In the genomic region with DNA sequence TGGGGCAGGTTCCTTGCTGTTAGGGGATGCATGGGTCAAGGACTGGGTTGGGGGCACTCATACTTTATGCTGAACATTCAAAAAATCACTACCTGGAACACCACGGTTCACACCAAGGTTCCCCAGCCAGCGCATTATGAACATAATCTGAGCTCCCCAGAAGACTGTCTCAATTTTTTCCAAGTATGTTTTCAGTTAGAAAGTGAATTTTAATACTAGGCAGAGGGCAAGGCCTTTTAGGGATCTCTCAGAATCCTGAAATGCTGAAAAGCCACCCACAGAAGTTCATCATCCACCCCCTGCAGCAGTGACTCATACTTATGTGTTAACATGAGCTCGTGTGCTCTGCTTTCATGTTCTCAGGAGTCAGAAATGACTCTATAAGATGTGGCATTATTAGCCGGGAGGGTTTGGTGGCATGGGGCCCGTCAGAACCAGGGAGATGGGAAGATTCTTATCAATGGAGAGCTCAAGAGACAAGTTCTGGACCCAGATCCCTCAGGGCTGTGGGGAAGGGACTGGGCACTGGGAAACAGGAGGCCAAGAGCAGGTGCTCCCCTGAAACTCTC, we compare ENCODE assay signal across 8 cellular contexts.
DNase-seq lines count a peak whose midpoint lies in the region; ATAC-seq and TF ChIP-seq lines count a peak whose summit lies in the region.

No MANE protein-coding gene starts in this region.

- in situ Hi-C loops in mammary epithelial cell (cut with MboI; ENCODE audit: low sequenced_read_pairs in 2 of 2), result no loop called here

- TF ChIP-seq CTCF in SK-N-SH (IDR thresholded peaks at IDR 0.05) (no peak), mammary epithelial cell (conservative IDR thresholded peaks at IDR 0.05 in 1 of 2, IDR thresholded peaks at IDR 0.05 in 1 of 2; ENCODE audit: extremely low read depth in 1 of 2, insufficient read depth in 1 of 2, low read depth in 1 of 2, low read length in 2 of 2) (no peak), stomach (IDR thresholded peaks at IDR 0.05) (no peak), PC-9 (conservative IDR thresholded peaks at IDR 0.05) (no peak)

- intact Hi-C loops in mammary epithelial cell (cut with micrococcal nuclease) (no loop called here), stomach (cut with DNase I; ENCODE audit: low total_unique reads) (no loop called here), PC-9 (cut with micrococcal nuclease; ENCODE audit: unreplicated experiment) (no loop called here)

- H3K4me2 ChIP-seq in SK-N-SH, result peak overlapping the region; percentile 45; the same call in 1 of the 2 replicates
- peak overlapping the region; percentile 20 for H3K4me2 ChIP-seq in mammary epithelial cell (ENCODE audit: insufficient read depth, low read depth, low read length)
- no peak overlapping the region for H3K4me2 ChIP-seq in PC-9

- H4K20me1 ChIP-seq in SK-N-SH (ENCODE audit: insufficient read depth) (no peaks in the 10 kb centered on the region), mammary epithelial cell (ENCODE audit: insufficient read depth, low read length) (no peaks in the 10 kb centered on the region), PC-9 (ENCODE audit: insufficient read depth) (no peaks in the 10 kb centered on the region)

- CTCF ChIA-PET in SK-N-SH (lab: Yijun Ruan, JAX) (interaction anchor here (1.5 kb wide), 1 partner anchor 27 kb away, joined by 4 read pairs; no protein-coding TSS in a partner anchor), mammary epithelial cell (lab: Charles Lee; ENCODE audit: low non-redundant PET) (no interaction called here), PC-9 (lab: Charles Lee) (no interaction called here)

- H3K36me3 ChIP-seq in SK-N-SH (replicated peaks in 1 of 2; ENCODE audit: control insufficient read depth in 1 of 2, insufficient read depth in 2 of 2, low read length in 1 of 2), result no peaks in the 10 kb centered on the region
- no peaks in the 10 kb centered on the region for H3K36me3 ChIP-seq in mammary epithelial cell (ENCODE audit: insufficient read depth, low read length)
- H3K36me3 ChIP-seq in stomach, result no peaks in the 10 kb centered on the region
- no peaks in the 10 kb centered on the region for H3K36me3 ChIP-seq in PC-9 (ENCODE audit: low read depth)

- H3K9me2 ChIP-seq in SK-N-SH, result no peaks in the 10 kb centered on the region
- H3K9me2 ChIP-seq in PC-9 (ENCODE audit: insufficient read depth), result no peaks in the 10 kb centered on the region

- no peak for TF ChIP-seq POLR2A in stomach (IDR thresholded peaks at IDR 0.05)

- H3K9me3 ChIP-seq in SK-N-SH, result no peaks in the 10 kb centered on the region
- H3K9me3 ChIP-seq in mammary epithelial cell (replicated peaks; ENCODE audit: insufficient read depth, low read length), result no peaks in the 10 kb centered on the region
- H3K9me3 ChIP-seq in stomach, result no peaks in the 10 kb centered on the region
- no peaks in the 10 kb centered on the region; the same call in 1 of the 2 replicates for H3K9me3 ChIP-seq in PC-9 (ENCODE audit: insufficient read depth, low read depth)

- no TSS peak for BruUV-seq in mammary epithelial cell (replicated peaks; lab: Mats Ljungman, UMichigan)
- BruUV-seq in PC-9 (replicated peaks; lab: Mats Ljungman, UMichigan), result no TSS peak

- peaks cover 4% of the 10 kb centered on the region for H3F3A ChIP-seq in SK-N-SH (replicated peaks; ENCODE audit: insufficient read depth)
- H3F3A ChIP-seq in PC-9 (ENCODE audit: insufficient read depth, low read depth), result no peaks in the 10 kb centered on the region

- H3K4me3 ChIP-seq in SK-N-SH (ENCODE audit: low read depth in 2 of 2, low read length in 1 of 2) (no peak overlapping the region), mammary epithelial cell (replicated peaks in 1 of 3; ENCODE audit: insufficient read depth in 1 of 3, low read depth in 2 of 3, low read length in 3 of 3) (no peak overlapping the region), stomach (no peak overlapping the region), PC-9 (no peak overlapping the region)

- dilution Hi-C loops in mammary epithelial cell (cut with HindIII; ENCODE audit: low sequenced_read_pairs), result no loop called here

- H3K27me3 ChIP-seq in SK-N-SH (ENCODE audit: insufficient read depth) (no peaks in the 10 kb centered on the region), mammary epithelial cell (ENCODE audit: insufficient read depth, low read length) (no peaks in the 10 kb centered on the region), stomach (no peaks in the 10 kb centered on the region), PC-9 (ENCODE audit: insufficient read depth, low read depth) (no peaks in the 10 kb centered on the region)

- TF ChIP-seq EP300 in SK-N-SH (IDR thresholded peaks at IDR 0.05; ENCODE audit: borderline replicate concordance in 1 of 2, low read depth in 1 of 2, low read length in 1 of 2) (no peak; a peak in 1 of 4 replicates), stomach (IDR thresholded peaks at IDR 0.05) (no peak)

- no peak for TF ChIP-seq RAD21 in SK-N-SH (IDR thresholded peaks at IDR 0.05; ENCODE audit: low read length)

- DNase-seq in SK-N-SH (no peak), mammary epithelial cell (peak; percentile 85), NCI-H446 (lab: John Stamatoyannopoulos, UW) (no peak), GM19238 (ENCODE audit: insufficient read length, low spot score) (no peak), stomach (no peak), PC-9 (no peak)
- DNase-seq in stimulated activated CD4-positive, alpha-beta T cell treated with anti-CD3 and anti-CD28 coated beads, Interleukin-12 subunit alpha, Interleukin-12 subunit beta, amount 100 ng/mL, for 48 hours (ENCODE audit: low read depth in 2 of 3, low spot score in 1 of 3), result peak in 2 of 3 donors; percentile 37 to 46

- peak; percentile 48 for ATAC-seq in GM18873 (IDR thresholded peaks at IDR 0.05; ENCODE audit: low FRiP score, unreplicated experiment)

- H3K9ac ChIP-seq in SK-N-SH (no peak overlapping the region), mammary epithelial cell (ENCODE audit: insufficient read depth, low read length) (no peak overlapping the region)

- POLR2A ChIA-PET in SK-N-SH (lab: Yijun Ruan, JAX) (no interaction called here), PC-9 (lab: Charles Lee; ENCODE audit: unreplicated experiment) (no interaction called here)

- H3K79me2 ChIP-seq in SK-N-SH (ENCODE audit: insufficient read depth) (no peaks in the 10 kb centered on the region), mammary epithelial cell (ENCODE audit: insufficient read depth, low read length) (no peaks in the 10 kb centered on the region), PC-9 (ENCODE audit: low read depth) (no peaks in the 10 kb centered on the region)

- H3K4me1 ChIP-seq in SK-N-SH (ENCODE audit: control insufficient read depth in 1 of 2, insufficient read depth in 2 of 2, low read depth in 1 of 2, low read length in 1 of 2) (peaks cover 4 to 8% of the 10 kb centered on the region in 2 experiments; a peak in 2 of 4 replicates), mammary epithelial cell (ENCODE audit: insufficient read depth, low read length) (peaks cover 16% of the 10 kb centered on the region), stomach (peaks cover 0 to 8% (median 0%) of the 10 kb centered on the region in 4 donors), PC-9 (replicated peaks; ENCODE audit: insufficient read depth) (no peaks in the 10 kb centered on the region)

- H3K27ac ChIP-seq in SK-N-SH (ENCODE audit: low read depth in 2 of 2, low read length in 1 of 2), result peak overlapping the region in 1 of 2 experiments; percentile 43; a peak in 1 of 4 replicates
- H3K27ac ChIP-seq in mammary epithelial cell (ENCODE audit: insufficient read depth, low read depth, low read length), result peak overlapping the region; percentile 5
- H3K27ac ChIP-seq in stomach, result no peak overlapping the region
- H3K27ac ChIP-seq in PC-9, result no peak overlapping the region

- 56% methylated on average over 5 of the region's 5 CpGs for WGBS in SK-N-SH (ENCODE audit: low lambda C conversion rate)
- WGBS in mammary epithelial cell (ENCODE audit: low coverage, missing lambda C conversion rate), result 20% methylated on average over 4 of the region's 5 CpGs
- WGBS in stomach, 5 donors, result 71 to 75% (median 71%) methylated on average over 5 of the region's 5 CpGs

- no peak overlapping the region for H2AFZ ChIP-seq in SK-N-SH (ENCODE audit: low read depth)
- no peak overlapping the region for H2AFZ ChIP-seq in mammary epithelial cell (ENCODE audit: low read depth, low read length)
- no peak overlapping the region for H2AFZ ChIP-seq in PC-9

TF ChIP-seq in SK-N-SH, 30 proteins besides CTCF, POLR2A, EP300 and RAD21 (continues in another document):
- TF ChIP-seq YY1 (IDR thresholded peaks at IDR 0.05; ENCODE audit: low read depth) (no peak), CHD2 (IDR thresholded peaks at IDR 0.05; ENCODE audit: low read length, partially characterized antibody) (no peak)
- TF ChIP-seq, protein P1, sequence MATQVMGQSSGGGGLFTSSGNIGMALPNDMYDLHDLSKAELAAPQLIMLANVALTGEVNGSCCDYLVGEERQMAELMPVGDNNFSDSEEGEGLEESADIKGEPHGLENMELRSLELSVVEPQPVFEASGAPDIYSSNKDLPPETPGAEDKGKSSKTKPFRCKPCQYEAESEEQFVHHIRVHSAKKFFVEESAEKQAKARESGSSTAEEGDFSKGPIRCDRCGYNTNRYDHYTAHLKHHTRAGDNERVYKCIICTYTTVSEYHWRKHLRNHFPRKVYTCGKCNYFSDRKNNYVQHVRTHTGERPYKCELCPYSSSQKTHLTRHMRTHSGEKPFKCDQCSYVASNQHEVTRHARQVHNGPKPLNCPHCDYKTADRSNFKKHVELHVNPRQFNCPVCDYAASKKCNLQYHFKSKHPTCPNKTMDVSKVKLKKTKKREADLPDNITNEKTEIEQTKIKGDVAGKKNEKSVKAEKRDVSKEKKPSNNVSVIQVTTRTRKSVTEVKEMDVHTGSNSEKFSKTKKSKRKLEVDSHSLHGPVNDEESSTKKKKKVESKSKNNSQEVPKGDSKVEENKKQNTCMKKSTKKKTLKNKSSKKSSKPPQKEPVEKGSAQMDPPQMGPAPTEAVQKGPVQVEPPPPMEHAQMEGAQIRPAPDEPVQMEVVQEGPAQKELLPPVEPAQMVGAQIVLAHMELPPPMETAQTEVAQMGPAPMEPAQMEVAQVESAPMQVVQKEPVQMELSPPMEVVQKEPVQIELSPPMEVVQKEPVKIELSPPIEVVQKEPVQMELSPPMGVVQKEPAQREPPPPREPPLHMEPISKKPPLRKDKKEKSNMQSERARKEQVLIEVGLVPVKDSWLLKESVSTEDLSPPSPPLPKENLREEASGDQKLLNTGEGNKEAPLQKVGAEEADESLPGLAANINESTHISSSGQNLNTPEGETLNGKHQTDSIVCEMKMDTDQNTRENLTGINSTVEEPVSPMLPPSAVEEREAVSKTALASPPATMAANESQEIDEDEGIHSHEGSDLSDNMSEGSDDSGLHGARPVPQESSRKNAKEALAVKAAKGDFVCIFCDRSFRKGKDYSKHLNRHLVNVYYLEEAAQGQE (IDR thresholded peaks at IDR 0.05; ENCODE audit: low read depth, low read length), result no peak
- TF ChIP-seq, protein P2, sequence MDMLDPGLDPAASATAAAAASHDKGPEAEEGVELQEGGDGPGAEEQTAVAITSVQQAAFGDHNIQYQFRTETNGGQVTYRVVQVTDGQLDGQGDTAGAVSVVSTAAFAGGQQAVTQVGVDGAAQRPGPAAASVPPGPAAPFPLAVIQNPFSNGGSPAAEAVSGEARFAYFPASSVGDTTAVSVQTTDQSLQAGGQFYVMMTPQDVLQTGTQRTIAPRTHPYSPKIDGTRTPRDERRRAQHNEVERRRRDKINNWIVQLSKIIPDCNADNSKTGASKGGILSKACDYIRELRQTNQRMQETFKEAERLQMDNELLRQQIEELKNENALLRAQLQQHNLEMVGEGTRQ (IDR thresholded peaks at IDR 0.05; ENCODE audit: borderline replicate concordance, low read depth, low read length), result no peak

Comparison
In these comparisons a context has a peak if more than half of its experiments do, and no peak if none do; other contexts are left out.
1. DNase-seq: peak in mammary epithelial cell (single experiment) and stimulated activated CD4-positive, alpha-beta T cell treated with anti-CD3 and anti-CD28 coated beads, Interleukin-12 subunit alpha, Interleukin-12 subunit beta, amount 100 ng/mL, for 48 hours (2 of 3); none in SK-N-SH (single experiment), NCI-H446 (0 of 2), GM19238 (single experiment), stomach (single experiment) and PC-9 (0 of 2).